In genomic region chr12:68480526-68480925, GRCh38 we compare ENCODE assay signal across 21 cellular contexts.
DNase-seq lines count a peak whose midpoint lies in the region; ATAC-seq, FAIRE-seq and TF ChIP-seq lines count a peak whose summit lies in the region.
"Had no signal": no experiment of that assay in that cellular context is flagged by ENCODE, and none has a peak within 500 bp of the region (broad histone marks: within the 10 kb centered on the region; RNA-seq: fewer than 3 reads in every experiment).

No MANE protein-coding gene starts in this region.

- 0 out of 3 replicates have a peak overlapping the region, but pooled peaks have one; percentile 43 for H2BK15ac ChIP-seq in IMR-90 (ENCODE audit: low read depth, low read length)

- no peaks in the 10 kb centered on the region for H4K20me1 ChIP-seq in IMR-90 (ENCODE audit: insufficient read depth, low read length)

- no peak overlapping the region for H3K4ac ChIP-seq in IMR-90 (ENCODE audit: low read depth, low read length)

- BruUV-seq in IMR-90 (replicated peaks; lab: Mats Ljungman, UMichigan) = no TSS peak

- H4K91ac ChIP-seq in IMR-90 (ENCODE audit: insufficient read depth, low read depth, low read length) = no peak overlapping the region

- H3K36me3 ChIP-seq in IMR-90 (ENCODE audit: control insufficient read depth, insufficient read depth, low read length) = no peaks in the 10 kb centered on the region
- H3K36me3 ChIP-seq: brain microvascular endothelial cell, esophagus squamous epithelium, heart left ventricle, right atrium auricular region had no signal

- TF ChIP-seq POLR2A in IMR-90 (IDR thresholded peaks at IDR 0.05; ENCODE audit: low read depth, low read length) (no peak), GM12891 (IDR thresholded peaks at IDR 0.05; ENCODE audit: low read depth, low read length) (no peak)

- TF ChIP-seq RAD21 in IMR-90 (IDR thresholded peaks at IDR 0.05; ENCODE audit: low read length) = no peak

- H3K4me3 ChIP-seq in IMR-90 (ENCODE audit: insufficient read depth, low read depth, low read length) (no peak overlapping the region), skin epidermis (no peak overlapping the region)
- H3K4me3 ChIP-seq: esophagus squamous epithelium, heart left ventricle, right atrium auricular region had no signal

- 0 out of 4 replicates have a peak overlapping the region, but pooled peaks of 1 of the 2 experiments have one; percentile 13 for H4K8ac ChIP-seq in IMR-90 (ENCODE audit: low read depth in 2 of 2, low read length in 2 of 2)

- H3K9me3 Mint-ChIP-seq in activated CD4-positive, alpha-beta T cell treated with anti-CD3 and anti-CD28 coated beads, Interleukin-2, amount 10 ng/mL, durations not matched to agents 24 days and 14 days = peaks cover 10% of the 10 kb centered on the region
- peaks cover 0 to 21% of the 10 kb centered on the region in 2 donors for H3K9me3 Mint-ChIP-seq in activated naive CD4-positive, alpha-beta T cell treated with anti-CD3 and anti-CD28 coated beads, Interleukin-2, amount 50 U/mL, for 72 hours
- H3K9me3 Mint-ChIP-seq: type B pancreatic cell had no signal

- peaks cover 16% of the 10 kb centered on the region for H3K36me3 Mint-ChIP-seq in activated CD4-positive, alpha-beta T cell treated with anti-CD3 and anti-CD28 coated beads, Interleukin-2, amount 10 ng/mL, durations not matched to agents 24 days and 14 days (ENCODE audit: low read depth)
- peaks cover 4 to 34% of the 10 kb centered on the region in 2 donors for H3K36me3 Mint-ChIP-seq in activated naive CD4-positive, alpha-beta T cell treated with anti-CD3 and anti-CD28 coated beads, Interleukin-2, amount 50 U/mL, for 72 hours
- H3K36me3 Mint-ChIP-seq: type B pancreatic cell had no signal

- H2AK5ac ChIP-seq in IMR-90 (ENCODE audit: low read depth, low read length) = 0 out of 2 replicates have a peak overlapping the region, but pooled peaks have one; percentile 38

- no peak for FAIRE-seq in GM12891 (lab: Jason Lieb, UNC)
- FAIRE-seq: A204.1, G401.6 had no signal

- H3K14ac ChIP-seq in IMR-90 (replicated peaks; ENCODE audit: low read depth, low read length) = no peak overlapping the region; the same call in 1 of the 2 replicates

- H2AK9ac ChIP-seq in IMR-90 (replicated peaks; ENCODE audit: low read depth, low read length, poor library complexity) = no peak overlapping the region

- POLR2A ChIA-PET in IMR-90 (lab: Charles Lee; ENCODE audit: unreplicated experiment) = no interaction called here

- H3K27ac ChIP-seq in IMR-90 (ENCODE audit: insufficient read depth, low read length) (no peak overlapping the region), skin epidermis (peak overlapping the region in 13 of 21 experiments; percentile 32 to 87 (median 54))
- H3K27ac ChIP-seq: brain microvascular endothelial cell, right atrium auricular region had no signal

- no peaks in the 10 kb centered on the region for H3K27me3 ChIP-seq in IMR-90 (ENCODE audit: control insufficient read depth, insufficient read depth, low read length)
- H3K27me3 ChIP-seq: brain microvascular endothelial cell, esophagus squamous epithelium, heart left ventricle, right atrium auricular region had no signal

- H3K9ac ChIP-seq in IMR-90 (ENCODE audit: low read depth, low read length) = no peak overlapping the region

- CTCF ChIA-PET in IMR-90 (lab: Yijun Ruan, JAX) = no interaction called here

- ATAC-seq in IMR-90 (ENCODE audit: low read depth) (no peak), HG03196 (IDR thresholded peaks at IDR 0.05; ENCODE audit: unreplicated experiment) (no peak)
- peak; percentile 73 to 82 for ATAC-seq in activated naive CD4-positive, alpha-beta T cell treated with anti-CD3 and anti-CD28 coated beads, Interleukin-2, amount 50 U/mL, for 72 hours
- ATAC-seq: HCT116, heart left ventricle had no signal

- in situ Hi-C loops in IMR-90 (cut with MboI; ENCODE audit: low sequenced_read_pairs) = no loop called here

- peaks cover 41% of the 10 kb centered on the region for H3K4me1 Mint-ChIP-seq in activated CD4-positive, alpha-beta T cell treated with anti-CD3 and anti-CD28 coated beads, Interleukin-2, amount 10 ng/mL, durations not matched to agents 24 days and 14 days

- H2AFZ ChIP-seq in IMR-90 (replicated peaks; ENCODE audit: low read length, poor library complexity) = no peak overlapping the region

- no peak overlapping the region for H3K23ac ChIP-seq in IMR-90 (ENCODE audit: low read depth, low read length)

- peak overlapping the region; percentile 88 for H2BK5ac ChIP-seq in IMR-90 (ENCODE audit: low read depth, low read length, poor library complexity, severe bottlenecking)

- no peaks in the 10 kb centered on the region for H3K9me1 ChIP-seq in IMR-90 (ENCODE audit: insufficient read depth, low read length)

- DNase-seq in activated CD4-positive, alpha-beta T cell treated with anti-CD3 and anti-CD28 coated beads, Interleukin-2, amount 10 ng/mL, durations not matched to agents 24 days and 14 days = no peak
- DNase-seq in activated CD4-positive, alpha-beta T cell treated with anti-CD3 and anti-CD28 coated beads for 1 hour = no peak
- no peak for DNase-seq in IMR-90
- DNase-seq in activated naive CD4-positive, alpha-beta T cell treated with anti-CD3 and anti-CD28 coated beads, Interleukin-2, amount 50 U/mL, for 72 hours (ENCODE audit: low spot score in 2 of 2) = peak in 1 of 2 donors; percentile 27
- no peak for DNase-seq in SKM-1 (lab: John Stamatoyannopoulos, UW; ENCODE audit: unreplicated experiment)
- DNase-seq in GM12891 (ENCODE audit: insufficient read length, low spot score) = no peak
- DNase-seq: activated gamma-delta T cell; brain microvascular endothelial cell; esophagus squamous epithelium; heart left ventricle; islet precursor cell; KBM-7; NCI-H2171 treated with DMSO at 0.1 percent for 48 hours; stimulated activated CD4-positive, alpha-beta T cell treated with anti-CD3 and anti-CD28 coated beads, Interleukin-2, amount 100 ng/mL, for 48 hours had no signal

- no peaks in the 10 kb centered on the region for H3K9me3 ChIP-seq in IMR-90 (ENCODE audit: control insufficient read depth, insufficient read depth, low read length)
- H3K9me3 ChIP-seq: esophagus squamous epithelium, right atrium auricular region had no signal

- no peak overlapping the region for H2BK120ac ChIP-seq in IMR-90 (ENCODE audit: low read depth, low read length)

- peak overlapping the region; percentile 50 for H2BK20ac ChIP-seq in IMR-90 (ENCODE audit: low read depth, low read length)

- no peak for TF ChIP-seq CTCF in IMR-90 (conservative IDR thresholded peaks at IDR 0.05; ENCODE audit: low read depth, low read length)

- peak overlapping the region; percentile 15 for H3K4me3 Mint-ChIP-seq in activated CD4-positive, alpha-beta T cell treated with anti-CD3 and anti-CD28 coated beads, Interleukin-2, amount 10 ng/mL, durations not matched to agents 24 days and 14 days
- H3K4me3 Mint-ChIP-seq: type B pancreatic cell had no signal

- no peaks in the 10 kb centered on the region for H3K79me1 ChIP-seq in IMR-90 (ENCODE audit: low read depth in 1 of 2, low read length in 2 of 2)

- no peak overlapping the region for H3K56ac ChIP-seq in IMR-90 (ENCODE audit: extremely low read depth, insufficient read depth, low read length)

- dilution Hi-C loops in IMR-90 (cut with HindIII; ENCODE audit: low sequenced_read_pairs, unreplicated experiment) = no loop called here

- no peak overlapping the region for H3K4me2 ChIP-seq in IMR-90 (ENCODE audit: low read depth, low read length)

- peak overlapping the region; percentile 67; the same call in 1 of the 2 replicates for H3K18ac ChIP-seq in IMR-90 (ENCODE audit: low read depth, low read length)

- intact Hi-C loops in activated CD4-positive, alpha-beta T cell treated with anti-CD3 and anti-CD28 coated beads, Interleukin-2, amount 10 ng/mL, durations not matched to agents 24 days and 14 days (cut with micrococcal nuclease) = loop anchor here (5.0 to 10.0 kb wide), 4 partner anchors 57 to 216 kb away; partner anchors contain the start of gene NUP107
- intact Hi-C loops in IMR-90 (cut with micrococcal nuclease) = no loop called here

- H4K5ac ChIP-seq in IMR-90 (ENCODE audit: low read depth, low read length) = peak overlapping the region; percentile 22; the same call in 1 of the 2 replicates

- peaks cover 8% of the 10 kb centered on the region for H3K4me1 ChIP-seq in IMR-90 (ENCODE audit: control insufficient read depth, insufficient read depth, low read length)
- H3K4me1 ChIP-seq: right atrium auricular region had no signal

- peak overlapping the region; percentile 92 for H3K27ac Mint-ChIP-seq in activated CD4-positive, alpha-beta T cell treated with anti-CD3 and anti-CD28 coated beads, Interleukin-2, amount 10 ng/mL, durations not matched to agents 24 days and 14 days
- peak overlapping the region; percentile 33 to 92 for H3K27ac Mint-ChIP-seq in activated naive CD4-positive, alpha-beta T cell treated with anti-CD3 and anti-CD28 coated beads, Interleukin-2, amount 50 U/mL, for 72 hours
- H3K27ac Mint-ChIP-seq: type B pancreatic cell had no signal

- no peaks in the 10 kb centered on the region for H3K27me3 Mint-ChIP-seq in activated CD4-positive, alpha-beta T cell treated with anti-CD3 and anti-CD28 coated beads, Interleukin-2, amount 10 ng/mL, durations not matched to agents 24 days and 14 days
- H3K27me3 Mint-ChIP-seq: type B pancreatic cell had no signal

TF ChIP-seq in IMR-90, 13 proteins besides CTCF, POLR2A, EP300 and RAD21:
- TF ChIP-seq NFE2L2 (IDR thresholded peaks at IDR 0.05; ENCODE audit: low read depth, low read length) = no peak
- TF ChIP-seq FOS (IDR thresholded peaks at IDR 0.05; ENCODE audit: low read depth, low read length) = no peak
- no peak for TF ChIP-seq MXI1 (IDR thresholded peaks at IDR 0.05; ENCODE audit: borderline replicate concordance, low read depth, low read length)

TF ChIP-seq in GM12891, 5 proteins besides CTCF, POLR2A, EP300 and RAD21:
- TF ChIP-seq TAF1 (IDR thresholded peaks at IDR 0.05; ENCODE audit: low read depth, low read length) (no peak), PAX5 (IDR thresholded peaks at IDR 0.05; ENCODE audit: insufficient read depth, low read length, severe bottlenecking) (no peak), POLR2AphosphoS5 (IDR thresholded peaks at IDR 0.05; ENCODE audit: low read depth, low read length) (no peak), SPI1 (IDR thresholded peaks at IDR 0.05; ENCODE audit: low read depth, low read length) (no peak), POU2F2 (IDR thresholded peaks at IDR 0.05; ENCODE audit: low read depth, low read length) (no peak)

Comparison
In these comparisons a context has a peak if more than half of its experiments do, and no peak if none do; other contexts are left out.
1. ATAC-seq: peak in activated naive CD4-positive, alpha-beta T cell treated with anti-CD3 and anti-CD28 coated beads, Interleukin-2, amount 50 U/mL, for 72 hours (2 of 2); none in IMR-90 (single experiment) and HG03196 (single experiment).